Comparison of ENCODE assay signal across 21 cellular contexts in genomic region chr2:233851169-233851568, GRCh38. TPM values are rescaled to one million over a fixed set of nuclear protein-coding genes. Genes with fewer than 3 reads are reported as not detected.
A peak's percentile ranks its signal among the peaks of the same experiment; 100 is the strongest.
DNase-seq lines count a peak whose midpoint lies in the region; ATAC-seq and TF ChIP-seq lines count a peak whose summit lies in the region.
"Had no signal": no experiment of that assay in that cellular context is flagged by ENCODE, and none has a peak within 500 bp of the region (broad histone marks: within the 10 kb centered on the region; RNA-seq: fewer than 3 reads in every experiment).

No MANE protein-coding gene starts in this region.

- no peak for ATAC-seq in DND-41 (ENCODE audit: insufficient read depth, low read depth)
- ATAC-seq in PC-3, result no peak
- ATAC-seq in GM21381 (IDR thresholded peaks at IDR 0.05; ENCODE audit: unreplicated experiment), result no peak

- TF ChIP-seq CTCF in DND-41 (IDR thresholded peaks at IDR 0.05; ENCODE audit: borderline replicate concordance, extremely low read depth, low read length, poor library complexity, severe bottlenecking) (no peak), PC-3 (conservative IDR thresholded peaks at IDR 0.05; ENCODE audit: low read depth, low read length) (no peak), dorsolateral prefrontal cortex (IDR thresholded peaks at IDR 0.05 in 54 of 56, conservative IDR thresholded peaks at IDR 0.05 in 2 of 56; ENCODE audit: low read depth in 1 of 56, partially characterized antibody in 56 of 56) (no peak)

- peak overlapping the region; percentile 84 for H3K4me2 ChIP-seq in DND-41 (ENCODE audit: insufficient read depth, low read length)
- H3K4me2 ChIP-seq in PC-3 (ENCODE audit: low read length), result peak overlapping the region; percentile 23; the same call in 1 of the 2 replicates

- POLR2A ChIA-PET in activated CD4-positive, alpha-beta memory T cell treated with anti-CD3 and anti-CD28 coated beads, Interleukin-2, amount 10 ng/mL, durations not matched to agents 7 days and 5 days (lab: Charles Lee), result interaction anchor here (1.0 to 3.0 kb wide), 3 partner anchors 9 to 645 kb away, joined by 4 to 12 read pairs (median 5); no protein-coding TSS in a partner anchor
- POLR2A ChIA-PET in activated CD4-positive, alpha-beta memory T cell treated with anti-CD3 and anti-CD28 coated beads for 36 hours (lab: Charles Lee), result no interaction called here
- POLR2A ChIA-PET in PC-3 (lab: Charles Lee; ENCODE audit: unreplicated experiment), result no interaction called here

- peaks cover 74% of the 10 kb centered on the region for H3K4me1 Mint-ChIP-seq in activated CD4-positive, alpha-beta memory T cell treated with anti-CD3 and anti-CD28 coated beads, Interleukin-2, amount 10 ng/mL, durations not matched to agents 7 days and 5 days
- peaks cover 19% of the 10 kb centered on the region for H3K4me1 Mint-ChIP-seq in activated CD4-positive, alpha-beta memory T cell treated with anti-CD3 and anti-CD28 coated beads for 36 hours (ENCODE audit: low read depth)

- H3K4me3 Mint-ChIP-seq in activated CD4-positive, alpha-beta memory T cell treated with anti-CD3 and anti-CD28 coated beads, Interleukin-2, amount 10 ng/mL, durations not matched to agents 7 days and 5 days, result peak overlapping the region; percentile 99
- no peak overlapping the region for H3K4me3 Mint-ChIP-seq in activated CD4-positive, alpha-beta memory T cell treated with anti-CD3 and anti-CD28 coated beads for 36 hours
- H3K4me3 Mint-ChIP-seq: B cell had no signal

- H3K27me3 ChIP-seq in DND-41 (ENCODE audit: insufficient read depth, low read length, poor library complexity) (no peaks in the 10 kb centered on the region), PC-3 (ENCODE audit: low read length) (no peaks in the 10 kb centered on the region), dorsolateral prefrontal cortex (peaks cover 0 to 52% (median 10%) of the 10 kb centered on the region in 45 donors)

- no peaks in the 10 kb centered on the region for H3K27me3 Mint-ChIP-seq in activated CD4-positive, alpha-beta memory T cell treated with anti-CD3 and anti-CD28 coated beads, Interleukin-2, amount 10 ng/mL, durations not matched to agents 7 days and 5 days
- H3K27me3 Mint-ChIP-seq in activated CD4-positive, alpha-beta memory T cell treated with anti-CD3 and anti-CD28 coated beads for 36 hours, result peaks cover 1% of the 10 kb centered on the region

- no peaks in the 10 kb centered on the region for H3K9me3 Mint-ChIP-seq in activated CD4-positive, alpha-beta memory T cell treated with anti-CD3 and anti-CD28 coated beads, Interleukin-2, amount 10 ng/mL, durations not matched to agents 7 days and 5 days
- no peaks in the 10 kb centered on the region for H3K9me3 Mint-ChIP-seq in activated CD4-positive, alpha-beta memory T cell treated with anti-CD3 and anti-CD28 coated beads for 36 hours
- H3K9me3 Mint-ChIP-seq: CD14-positive monocyte, H9 had no signal

- H3K79me2 ChIP-seq in DND-41 (ENCODE audit: insufficient read depth, low read length) (peaks cover 90% of the 10 kb centered on the region), PC-3 (ENCODE audit: low read length) (peaks cover 82% of the 10 kb centered on the region)

- H3F3A ChIP-seq in PC-3 (ENCODE audit: low read length, unreplicated experiment), result no peaks in the 10 kb centered on the region

- H3K9me3 ChIP-seq in DND-41 (ENCODE audit: insufficient read depth, low read length, severe bottlenecking) (no peaks in the 10 kb centered on the region), PC-3 (ENCODE audit: low read length) (no peaks in the 10 kb centered on the region)

- no peak for TF ChIP-seq POLR2A in erythroblast (IDR thresholded peaks at IDR 0.05; ENCODE audit: low read length)

- H3K4me3 ChIP-seq in DND-41 (ENCODE audit: low read depth in 1 of 2, low read length in 2 of 2) (no peak overlapping the region), PC-3 (ENCODE audit: low read length) (no peak overlapping the region), dorsolateral prefrontal cortex (no peak overlapping the region)

- H3K9me2 ChIP-seq in PC-3 (replicated peaks; ENCODE audit: low read length), result no peaks in the 10 kb centered on the region

- intact Hi-C loops in activated CD4-positive, alpha-beta memory T cell treated with anti-CD3 and anti-CD28 coated beads for 36 hours (cut with micrococcal nuclease), result loop anchor here (10.0 kb wide), 3 partner anchors 286 to 586 kb away; partner anchors contain the start of gene USP40
- intact Hi-C loops in PC-3 (cut with micrococcal nuclease) (loop anchor here (5.0 kb wide), 2 partner anchors 144 to 369 kb away; no protein-coding TSS in a partner anchor), dorsolateral prefrontal cortex (cut with DNase I) (loop anchor here in 1 of 2 donors (10.0 kb wide), 1 partner anchor 694 kb away; no protein-coding TSS in a partner anchor)

- H2AFZ ChIP-seq in DND-41 (ENCODE audit: low read depth, low read length), result no peak overlapping the region
- no peak overlapping the region for H2AFZ ChIP-seq in PC-3 (ENCODE audit: low read length)

- peaks cover 69% of the 10 kb centered on the region for H4K20me1 ChIP-seq in DND-41 (ENCODE audit: insufficient read depth, low read length)
- H4K20me1 ChIP-seq in PC-3 (ENCODE audit: low read length), result peaks cover 44% of the 10 kb centered on the region

- no TSS peak for BruUV-seq in PC-3 (replicated peaks; lab: Mats Ljungman, UMichigan)

- H3K4me1 ChIP-seq in DND-41 (ENCODE audit: insufficient read depth, low read length) (peaks cover 70% of the 10 kb centered on the region), PC-3 (ENCODE audit: insufficient read depth, low read length) (peaks cover 26% of the 10 kb centered on the region)

- H3K27ac ChIP-seq in DND-41 (ENCODE audit: low read length), result no peak overlapping the region
- H3K27ac ChIP-seq in PC-3 (ENCODE audit: low read length), result no peak overlapping the region
- H3K27ac ChIP-seq in dorsolateral prefrontal cortex, result no peak overlapping the region
- H3K27ac ChIP-seq: GM23248 had no signal

- peak overlapping the region; percentile 18; the same call in 1 of the 2 replicates for H3K9ac ChIP-seq in DND-41 (ENCODE audit: low read depth, low read length)
- no peak overlapping the region for H3K9ac ChIP-seq in PC-3 (ENCODE audit: low read length)

- H3K36me3 ChIP-seq in DND-41 (ENCODE audit: insufficient read depth, low read length), result peaks cover 80% of the 10 kb centered on the region
- H3K36me3 ChIP-seq in PC-3 (ENCODE audit: low read depth, low read length), result peaks cover 69% of the 10 kb centered on the region

- DNase-seq in activated CD4-positive, alpha-beta memory T cell treated with anti-CD3 and anti-CD28 coated beads, Interleukin-2, amount 10 ng/mL, durations not matched to agents 7 days and 5 days, result no peak
- no peak for DNase-seq in activated CD4-positive, alpha-beta memory T cell treated with anti-CD3 and anti-CD28 coated beads for 36 hours
- DNase-seq in DND-41, result no peak
- no peak for DNase-seq in PC-3
- peak; percentile 34 to 38 for DNase-seq in erythroblast (lab: John Stamatoyannopoulos, UW)
- no peak for DNase-seq in NCI-H510A (lab: John Stamatoyannopoulos, UW)
- DNase-seq in dorsolateral prefrontal cortex, result no peak
- DNase-seq: DMS53, EL, GF-D8, GM23248, H9, NCI-H1092 treated with DMSO at 0.1 percent for 48 hours, NCI-H1436 treated with DMSO at 0.1 percent for 48 hours, NCI-H2029, NCI-H526, OCI-M1, Right ventricle myocardium superior had no signal

- CTCF ChIA-PET in activated CD4-positive, alpha-beta memory T cell treated with anti-CD3 and anti-CD28 coated beads, Interleukin-2, amount 10 ng/mL, durations not matched to agents 7 days and 5 days (lab: Charles Lee), result no interaction called here
- CTCF ChIA-PET in activated CD4-positive, alpha-beta memory T cell treated with anti-CD3 and anti-CD28 coated beads for 36 hours (lab: Charles Lee), result no interaction called here
- CTCF ChIA-PET in PC-3 (lab: Charles Lee), result no interaction called here

- no peak overlapping the region for H3K27ac Mint-ChIP-seq in activated CD4-positive, alpha-beta memory T cell treated with anti-CD3 and anti-CD28 coated beads, Interleukin-2, amount 10 ng/mL, durations not matched to agents 7 days and 5 days
- no peak overlapping the region for H3K27ac Mint-ChIP-seq in activated CD4-positive, alpha-beta memory T cell treated with anti-CD3 and anti-CD28 coated beads for 36 hours
- H3K27ac Mint-ChIP-seq: B cell had no signal

- peaks cover 81% of the 10 kb centered on the region for H3K36me3 Mint-ChIP-seq in activated CD4-positive, alpha-beta memory T cell treated with anti-CD3 and anti-CD28 coated beads, Interleukin-2, amount 10 ng/mL, durations not matched to agents 7 days and 5 days (ENCODE audit: low read depth)
- peaks cover 75% of the 10 kb centered on the region for H3K36me3 Mint-ChIP-seq in activated CD4-positive, alpha-beta memory T cell treated with anti-CD3 and anti-CD28 coated beads for 36 hours

RNA-seq across cellular contexts. Expression of gene HJURP, which starts 3.2 kb away (rescaled TPM):
- total RNA-seq in activated CD4-positive, alpha-beta memory T cell treated with anti-CD3 and anti-CD28 coated beads, Interleukin-2, amount 10 ng/mL, durations not matched to agents 7 days and 5 days, result 100 to 1,000 TPM; 126 to 129 TPM
- total RNA-seq in activated CD4-positive, alpha-beta memory T cell treated with anti-CD3 and anti-CD28 coated beads for 36 hours, result 100 to 1,000 TPM in 1 of 2 experiments, 10 to 100 TPM in 1; 98.4 to 102 TPM
- total RNA-seq in PC-3 (2014; rRNA removed), result 31.7 and 37.0 TPM in 2 replicates
- 1 to 10 TPM in 4 of 120 experiments, under 1 TPM in 19, not detected in 97; 0.18 to 1.9 (median 0.66) TPM for total RNA-seq in dorsolateral prefrontal cortex

Comparison
In these comparisons a context has a peak if more than half of its experiments do, and no peak if none do; other contexts are left out.
1. DNase-seq: peak in erythroblast (2 of 2); none in activated CD4-positive, alpha-beta memory T cell treated with anti-CD3 and anti-CD28 coated beads, Interleukin-2, amount 10 ng/mL, durations not matched to agents 7 days and 5 days (single experiment), activated CD4-positive, alpha-beta memory T cell treated with anti-CD3 and anti-CD28 coated beads for 36 hours (single experiment), DND-41 (single experiment), PC-3 (single experiment), NCI-H510A (single experiment) and dorsolateral prefrontal cortex (0 of 10).
2. RNA of gene HJURP, which starts 3.2 kb away (total RNA-seq): 126 to 129 TPM in activated CD4-positive, alpha-beta memory T cell treated with anti-CD3 and anti-CD28 coated beads, Interleukin-2, amount 10 ng/mL, durations not matched to agents 7 days and 5 days, 98.4 to 102 TPM in activated CD4-positive, alpha-beta memory T cell treated with anti-CD3 and anti-CD28 coated beads for 36 hours and 31.7 to 37.0 TPM in PC-3; 0.18 to 1.9 TPM in dorsolateral prefrontal cortex; every median in the first group is over 10 times any median in the second.